17 cellular contexts compared by ENCODE assay signal in the genomic region with DNA sequence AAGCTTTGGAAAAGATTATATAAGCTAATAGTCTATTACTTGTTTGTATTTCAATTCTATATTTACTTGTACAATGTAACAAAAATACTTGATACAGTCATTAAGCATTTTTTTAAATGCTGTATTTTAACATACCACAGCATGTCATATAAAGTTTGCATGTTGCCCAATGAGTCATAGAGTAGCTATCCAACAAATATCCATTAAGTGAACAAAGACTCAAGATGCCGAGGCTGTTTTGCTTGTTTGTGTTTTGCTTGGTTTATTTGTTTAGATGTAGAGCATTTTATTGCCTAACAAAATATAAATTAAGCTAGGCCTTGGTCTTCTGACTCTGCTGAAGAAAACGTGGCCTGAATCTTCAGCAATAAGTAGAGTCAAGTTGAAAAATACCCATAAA.
"Had no signal": no experiment of that assay in that cellular context is flagged by ENCODE, and none has a peak within 500 bp of the region (broad histone marks: within the 10 kb centered on the region; RNA-seq: fewer than 3 reads in every experiment).

No MANE protein-coding gene starts in this region.

- H3K4me1 ChIP-seq: ascending aorta, esophagus squamous epithelium, foreskin keratinocyte, thyroid gland had no signal

- H3K4me3 ChIP-seq: ascending aorta, cardiac muscle cell, esophagus squamous epithelium, thyroid gland had no signal

- ATAC-seq: activated CD4-positive, CD25-positive, alpha-beta regulatory T cell treated with anti-CD3 and anti-CD28 coated beads, Interleukin-2, amount 50 U/mL, for 24 hours; activated T-helper 17 cell treated with anti-CD3 and anti-CD28 coated beads, Interleukin-2, amount 50 U/mL, for 72 hours; foreskin keratinocyte; left ventricle myocardium superior; natural killer cell treated with Interleukin-12 subunit alpha and Interleukin-12 subunit beta and Interleukin-15 and Interleukin-18, amount 100 ng/mL, for 72 hours; stimulated activated naive B cell treated with anti-CD40 and anti-IgM and Interleukin-4, amounts not matched to agents 10 μg/mL and 1 μg/mL and 100 μg/mL, for 72 hours had no signal

- FAIRE-seq: colon, urothelium cell line had no signal

- H3K27me3 ChIP-seq: ascending aorta, cardiac muscle cell, esophagus squamous epithelium, foreskin keratinocyte, thyroid gland had no signal

- DNase-seq: activated naive CD4-positive, alpha-beta T cell treated with Interleukin-2 at 50 U/mL for 16 hours; activated T-cell treated with anti-CD3 and anti-CD28 coated beads for 4 hours; esophagus squamous epithelium; kidney glomerular epithelial cell; left ventricle myocardium superior; stimulated activated CD4-positive, alpha-beta T cell treated with anti-CD3 and anti-CD28 coated beads, Interleukin-4, amount 100 ng/mL, for 1 hour; stimulated activated naive B cell treated with anti-CD40 and anti-IgM and Interleukin-4, amounts not matched to agents 10 μg/mL and 1 μg/mL and 100 μg/mL, for 72 hours; T-helper 9 cell; thyroid gland had no signal

- H3K27ac ChIP-seq: ascending aorta, cardiac muscle cell, esophagus squamous epithelium, foreskin keratinocyte, thyroid gland had no signal

- H3K36me3 ChIP-seq: ascending aorta, cardiac muscle cell, esophagus squamous epithelium, thyroid gland had no signal
